8 cellular contexts compared by ENCODE assay signal in the genomic region with DNA sequence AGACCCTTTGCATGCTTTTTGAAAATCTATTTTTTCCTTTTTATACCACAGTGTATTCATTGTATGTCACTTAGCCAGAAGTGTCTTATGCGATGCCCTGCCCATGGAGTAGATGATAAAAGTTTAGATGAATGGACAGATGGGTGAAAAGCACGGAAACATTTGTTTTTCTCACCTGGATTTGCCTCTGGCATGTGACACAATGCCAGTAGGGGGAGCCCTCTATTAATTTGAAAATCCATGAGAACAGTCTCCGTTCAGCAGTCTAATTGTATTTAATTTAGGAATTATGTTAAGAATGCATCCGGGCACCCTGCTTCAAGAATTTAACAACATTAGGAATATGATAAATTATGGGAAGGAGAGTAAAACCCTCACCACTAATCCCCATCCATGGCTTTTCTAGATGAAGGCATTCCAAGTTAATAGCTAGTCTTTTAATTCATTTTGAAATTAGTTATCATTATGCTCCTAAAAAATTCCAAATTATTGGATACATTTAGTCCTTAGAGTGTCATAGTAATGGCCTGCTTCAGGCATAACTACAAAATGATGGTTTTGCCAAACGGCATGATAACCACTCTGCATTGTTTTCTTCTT. TPM values are rescaled to one million over a fixed set of nuclear protein-coding genes. Genes with fewer than 3 reads are reported as not detected.
DNase-seq lines count a peak whose midpoint lies in the region; TF ChIP-seq lines count a peak whose summit lies in the region.

No MANE protein-coding gene starts in this region.

- DNase-seq in stimulated activated CD4-positive, alpha-beta T cell treated with anti-CD3 and anti-CD28 coated beads, TNF-alpha, amount 100 ng/mL, for 48 hours (ENCODE audit: low read depth in 3 of 3) = peak in 2 of 3 donors; percentile 0 to 4
- no peak for DNase-seq in stimulated activated CD4-positive, alpha-beta T cell treated with anti-CD3 and anti-CD28 coated beads, Interleukin-1b, Interleukin-23, amount 100 ng/mL, for 48 hours
- DNase-seq in NCI-H69 (lab: John Stamatoyannopoulos, UW) (peak; percentile 68), epithelial cell of proximal tubule (ENCODE audit: low read depth) (no peak), retinal pigment epithelial cell (ENCODE audit: low read depth) (no peak), UCSD-AML1 (lab: John Stamatoyannopoulos, UW; ENCODE audit: unreplicated experiment) (no peak), NOMO-1 treated with dmso at 0.1 percent for 144 hours (lab: John Stamatoyannopoulos, UW; ENCODE audit: unreplicated experiment) (no peak), hepatic stellate cell (ENCODE audit: low spot score) (no peak)

- TF ChIP-seq CTCF in epithelial cell of proximal tubule (conservative IDR thresholded peaks at IDR 0.05; ENCODE audit: low read depth, low read length) (peak; percentile 83), retinal pigment epithelial cell (conservative IDR thresholded peaks at IDR 0.05; ENCODE audit: low read depth, low read length) (peak; percentile 83)

- H3K4me3 ChIP-seq in epithelial cell of proximal tubule (ENCODE audit: low read depth, low read length) = no peak overlapping the region
- H3K4me3 ChIP-seq in retinal pigment epithelial cell (ENCODE audit: low read length) = no peak overlapping the region

RNA-seq across cellular contexts. Expression of a gene that starts 55.3 kb away (rescaled TPM):
- total RNA-seq in epithelial cell of proximal tubule = 27.3 and 36.8 TPM in 2 replicates

Comparison
In these comparisons a context has a peak if more than half of its experiments do, and no peak if none do; other contexts are left out.
1. DNase-seq: peak in stimulated activated CD4-positive, alpha-beta T cell treated with anti-CD3 and anti-CD28 coated beads, TNF-alpha, amount 100 ng/mL, for 48 hours (2 of 3) and NCI-H69 (single experiment); none in stimulated activated CD4-positive, alpha-beta T cell treated with anti-CD3 and anti-CD28 coated beads, Interleukin-1b, Interleukin-23, amount 100 ng/mL, for 48 hours (single experiment), epithelial cell of proximal tubule (single experiment), retinal pigment epithelial cell (single experiment), UCSD-AML1 (single experiment), NOMO-1 treated with dmso at 0.1 percent for 144 hours (single experiment) and hepatic stellate cell (single experiment).